ENCODE assay signal across 8 cellular contexts in genomic region chr1:183804916-183805734, GRCh38. TPM values are rescaled to one million over a fixed set of nuclear protein-coding genes. Genes with fewer than 3 reads are reported as not detected.
DNase-seq lines count a peak whose midpoint lies in the region; ATAC-seq and TF ChIP-seq lines count a peak whose summit lies in the region.

Gene RGL1, plus strand, starts transcription at chr1:183805120. Its CDS starts 178 bp downstream, at chr1:183805298.

- H3K9me3 ChIP-seq in iPS-18c (ENCODE audit: control insufficient read depth, insufficient read depth, low read length) = no peaks in the 10 kb centered on the region

- H3K4me3 ChIP-seq in iPS-18c (ENCODE audit: insufficient read depth, low read depth, low read length) = peak within 1 kb of the TSS; percentile 60
- peak within 1 kb of the TSS; percentile 90 for H3K4me3 ChIP-seq in retinal pigment epithelial cell (ENCODE audit: low read length)

- DNase-seq in COLO668 (lab: John Stamatoyannopoulos, UW; ENCODE audit: unreplicated experiment) (peak; percentile 83), SK-N-DZ (ENCODE audit: low spot score) (peak; percentile 46), T47D (ENCODE audit: low read depth in 1 of 2, low spot score in 1 of 2) (peak; percentile 48 to 86), retinal pigment epithelial cell (ENCODE audit: low read depth) (no peak)

- ATAC-seq in GM19372 (IDR thresholded peaks at IDR 0.05; ENCODE audit: low read depth, unreplicated experiment) = peak; percentile 57
- peak; percentile 37 for ATAC-seq in HG03565 (IDR thresholded peaks at IDR 0.05; ENCODE audit: unreplicated experiment)
- ATAC-seq in HG03520 (IDR thresholded peaks at IDR 0.05; ENCODE audit: unreplicated experiment) = no peak

- TF ChIP-seq CTCF in retinal pigment epithelial cell (conservative IDR thresholded peaks at IDR 0.05; ENCODE audit: low read depth, low read length) = no peak

- in situ Hi-C loops in T47D (cut with HindIII; ENCODE audit: low pct_unique_long_range_greater_than_20kb, low sequenced_read_pairs) = no loop called here

RNA-seq across cellular contexts. Expression of gene RGL1, which starts in this region (rescaled TPM):
- polyA plus RNA-seq in SK-N-DZ (2014; cell fraction: cytosol; rRNA removed) = 1.4 and 2.2 TPM in 2 replicates
- 2.7 and 3.1 TPM in 2 replicates for polyA plus RNA-seq in SK-N-DZ (2014; cell fraction: nucleus; rRNA removed)
